8 cellular contexts compared by ENCODE assay signal in the genomic region with DNA sequence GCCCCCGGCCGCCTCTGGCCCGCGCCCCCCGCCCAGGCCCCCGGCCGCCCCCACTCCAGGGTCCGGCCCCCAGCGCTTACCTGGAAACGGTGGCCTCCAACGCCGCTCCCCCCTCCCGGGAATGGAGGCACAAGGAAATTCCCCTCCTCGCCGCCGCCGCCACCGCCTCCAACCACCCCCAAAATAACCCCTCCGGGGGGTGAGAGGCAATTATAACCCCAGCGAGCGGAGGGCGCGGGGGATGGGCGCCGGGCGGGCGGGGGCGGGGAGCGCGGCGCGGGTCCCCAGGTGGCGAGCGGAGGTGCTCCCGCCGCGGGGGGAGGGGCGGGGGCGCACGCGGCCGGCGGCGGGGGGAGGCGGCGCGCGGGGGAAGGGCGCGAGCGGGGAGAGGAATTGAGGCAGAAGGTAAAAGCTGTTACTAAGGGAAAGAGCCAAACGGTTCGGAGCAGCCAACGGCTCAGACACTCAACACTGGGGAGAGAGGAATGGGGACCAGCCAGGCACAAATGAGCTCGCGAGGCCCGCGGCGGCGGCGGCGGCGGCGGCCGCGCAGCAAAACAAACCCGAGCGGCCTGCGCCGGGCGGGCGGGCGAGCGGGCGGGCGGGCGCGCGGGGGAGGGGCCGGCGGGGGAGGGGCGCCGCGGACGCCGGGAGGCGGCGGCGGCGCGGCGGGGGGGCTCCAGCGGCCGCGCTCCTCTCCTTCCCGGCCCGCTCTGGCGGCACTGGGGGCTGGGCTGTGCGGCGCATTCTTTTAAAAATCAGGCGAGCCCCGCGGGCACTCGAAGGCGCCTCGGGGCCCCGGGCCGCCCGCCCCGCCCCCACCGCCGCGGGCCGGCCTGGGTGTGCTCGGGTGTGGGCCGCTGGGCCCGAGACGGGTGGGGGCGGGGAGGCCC. TPM values are rescaled to one million over a fixed set of nuclear protein-coding genes. Genes with fewer than 3 reads are reported as not detected.
DNase-seq lines count a peak whose midpoint lies in the region; ATAC-seq, FAIRE-seq and TF ChIP-seq lines count a peak whose summit lies in the region.

A gene (minus strand): TSS at position 442 of the 893 bp plus-strand sequence. CDS start 132,505 bp downstream, outside the sequence.

- intact Hi-C loops in ascending aorta (cut with DNase I): loop anchor here (1.0 to 10.0 kb wide), 10 partner anchors 50 to 1185 kb away; no protein-coding TSS in a partner anchor
- intact Hi-C loops in right cardiac atrium (cut with DNase I): loop anchor here (1.0 to 10.0 kb wide), 6 partner anchors 132 to 162 kb away; no protein-coding TSS in a partner anchor

- H3K9me3 ChIP-seq in ascending aorta (no peaks in the 10 kb centered on the region), right cardiac atrium (ENCODE audit: control insufficient read depth, low read length) (no peaks in the 10 kb centered on the region)

- ATAC-seq in GM18498 (IDR thresholded peaks at IDR 0.05; ENCODE audit: unreplicated experiment): peak; percentile 53
- ATAC-seq in HG02938 (IDR thresholded peaks at IDR 0.05; ENCODE audit: unreplicated experiment): peak; percentile 39
- peak; percentile 86 to 89 for ATAC-seq in right cardiac atrium

- H3K4me3 Mint-ChIP-seq in T-helper 2 cell treated with Interferon-gamma antibody and Interleukin-4, amounts not matched to agents 5 μg/mL and 100 μg/mL, for 36 hours: peak within 1 kb of the TSS; percentile 93

- peak within 1 kb of the TSS; percentile 96 to 98 for H3K27ac ChIP-seq in ascending aorta
- peak within 1 kb of the TSS; percentile 99 for H3K27ac ChIP-seq in right cardiac atrium (ENCODE audit: low read length)

- H3K4me3 ChIP-seq in ascending aorta: peak within 1 kb of the TSS; percentile 97
- H3K4me3 ChIP-seq in right cardiac atrium (ENCODE audit: low read length): peak within 1 kb of the TSS; percentile 100

- H3K27ac Mint-ChIP-seq in T-helper 2 cell treated with Interferon-gamma antibody and Interleukin-4, amounts not matched to agents 5 μg/mL and 100 μg/mL, for 36 hours: peak within 1 kb of the TSS; percentile 100

- H3K4me1 ChIP-seq in ascending aorta: peaks cover 0 to 12% of the 10 kb centered on the region in 2 donors
- no peaks in the 10 kb centered on the region for H3K4me1 ChIP-seq in right cardiac atrium (ENCODE audit: control insufficient read depth, insufficient read depth, low read length)

- H3K27me3 ChIP-seq in ascending aorta (no peaks in the 10 kb centered on the region), right cardiac atrium (ENCODE audit: control insufficient read depth, insufficient read depth) (no peaks in the 10 kb centered on the region)

- DNase-seq in NCI-H187 treated with DMSO at 0.1 percent for 48 hours (lab: John Stamatoyannopoulos, UW) (peak; percentile 86), ascending aorta (ENCODE audit: low spot score in 2 of 2) (peak; percentile 73 to 96), right cardiac atrium (peak; percentile 93 to 96 (median 96)), pulmonary artery endothelial cell (ENCODE audit: low read depth, low spot score) (peak; percentile 79), urothelium cell line (ENCODE audit: low spot score) (peak; percentile 80)
- peak; percentile 86 for DNase-seq in T-helper 2 cell treated with Interferon-gamma antibody and Interleukin-4, amounts not matched to agents 5 μg/mL and 100 μg/mL, for 36 hours (ENCODE audit: low spot score)

- FAIRE-seq in urothelium cell line (lab: Jason Lieb, UNC): no peak

- peaks cover 33% of the 10 kb centered on the region for H3K36me3 Mint-ChIP-seq in T-helper 2 cell treated with Interferon-gamma antibody and Interleukin-4, amounts not matched to agents 5 μg/mL and 100 μg/mL, for 36 hours (ENCODE audit: low read depth)

- H3K27me3 Mint-ChIP-seq in T-helper 2 cell treated with Interferon-gamma antibody and Interleukin-4, amounts not matched to agents 5 μg/mL and 100 μg/mL, for 36 hours (ENCODE audit: low read depth): no peaks in the 10 kb centered on the region

- H3K4me1 Mint-ChIP-seq in T-helper 2 cell treated with Interferon-gamma antibody and Interleukin-4, amounts not matched to agents 5 μg/mL and 100 μg/mL, for 36 hours (ENCODE audit: low read depth): peaks cover 51% of the 10 kb centered on the region

- H3K9me3 Mint-ChIP-seq in T-helper 2 cell treated with Interferon-gamma antibody and Interleukin-4, amounts not matched to agents 5 μg/mL and 100 μg/mL, for 36 hours: no peaks in the 10 kb centered on the region

- TF ChIP-seq CTCF in ascending aorta (IDR thresholded peaks at IDR 0.05): no peak

- no peaks in the 10 kb centered on the region for H3K36me3 ChIP-seq in ascending aorta

- WGBS in right cardiac atrium: 1% methylated on average over 116 of the region's 119 CpGs

RNA-seq across cellular contexts. Expression of the gene that starts here (rescaled TPM):
- total RNA-seq in ascending aorta: 52.0 TPM
- total RNA-seq in right cardiac atrium: 100 to 1,000 TPM; 137 to 145 (median 141) TPM
- 31.4 TPM for polyA plus RNA-seq in right cardiac atrium
- 200 TPM in 2 replicates for total RNA-seq in pulmonary artery endothelial cell

Comparison
In these comparisons a context has a peak if more than half of its experiments do, and no peak if none do; other contexts are left out.
1. Peak in every context shown above with its lines: DNase-seq, ATAC-seq, H3K4me3 ChIP-seq and H3K27ac ChIP-seq.